ENCODE assay signal across 8 cellular contexts in the genomic region with DNA sequence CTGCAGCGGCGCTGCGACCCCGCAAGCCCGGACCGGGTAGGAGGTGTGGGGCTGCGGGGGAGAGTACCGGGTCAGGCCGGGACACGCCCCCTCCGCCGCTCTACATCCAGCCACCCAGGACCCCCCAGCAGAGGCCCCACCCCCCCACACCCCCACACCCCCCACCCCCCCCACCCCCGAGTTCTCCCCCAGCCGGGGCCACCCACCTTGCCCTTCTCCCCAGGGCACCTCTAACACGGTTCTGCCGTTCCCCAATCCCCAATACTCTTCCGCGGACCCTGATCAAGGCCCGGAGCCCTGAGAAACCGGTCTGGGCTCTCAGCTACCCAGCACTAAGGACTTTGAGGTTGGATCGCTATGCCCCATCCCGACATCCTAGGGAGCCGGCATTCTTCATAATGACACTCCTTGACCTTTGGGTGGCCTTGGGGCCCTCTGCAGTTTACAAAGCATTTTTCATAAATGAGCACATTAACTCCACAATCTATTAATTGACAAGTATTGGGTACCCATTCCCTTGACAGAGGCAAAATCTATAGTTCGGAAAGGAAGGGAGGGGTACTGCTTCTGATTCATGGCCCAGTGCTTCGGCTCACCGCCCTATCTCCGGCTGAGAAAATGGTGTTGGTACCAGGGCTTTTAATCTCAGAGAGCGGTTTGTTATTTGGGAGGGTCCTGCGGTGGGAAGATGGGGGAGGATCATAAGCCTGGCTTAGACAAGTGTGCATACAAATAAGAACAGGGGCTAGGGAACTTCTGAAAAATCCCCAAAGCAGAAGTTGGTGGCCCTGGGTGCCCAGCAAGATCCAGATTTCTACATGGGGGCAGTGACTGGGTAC. TPM values are rescaled to one million over a fixed set of nuclear protein-coding genes. Genes with fewer than 3 reads are reported as not detected.
DNase-seq lines count a peak whose midpoint lies in the region; ATAC-seq and TF ChIP-seq lines count a peak whose summit lies in the region.

No MANE protein-coding gene starts in this region.

- no peak for ATAC-seq in activated T-helper 17 cell treated with anti-CD3 and anti-CD28 coated beads, Interleukin-2, amount 50 U/mL, for 72 hours (replicated peaks)
- ATAC-seq in upper lobe of right lung (no peak), GM21367 (IDR thresholded peaks at IDR 0.05; ENCODE audit: unreplicated experiment) (no peak), HG03108 (IDR thresholded peaks at IDR 0.05; ENCODE audit: unreplicated experiment) (no peak)

- TF ChIP-seq CTCF in kidney epithelial cell (IDR thresholded peaks at IDR 0.05; ENCODE audit: insufficient read depth, low read length, poor library complexity, severe bottlenecking) (no peak), upper lobe of right lung (IDR thresholded peaks at IDR 0.05) (no peak)

- no peaks in the 10 kb centered on the region for H3K9me3 ChIP-seq in upper lobe of right lung

- H3K27ac ChIP-seq in upper lobe of right lung, result peak overlapping the region; percentile 99

- intact Hi-C loops in upper lobe of right lung (cut with DNase I), result no loop called here

- H3K27me3 ChIP-seq in kidney epithelial cell (ENCODE audit: control insufficient read depth, insufficient read depth, low read length) (no peaks in the 10 kb centered on the region), upper lobe of right lung (no peaks in the 10 kb centered on the region)

- H3K4me3 ChIP-seq in kidney epithelial cell (ENCODE audit: low read depth, low read length) (peak overlapping the region; percentile 69), upper lobe of right lung (peak overlapping the region; percentile 81)

- peaks cover 38% of the 10 kb centered on the region for H3K27me3 Mint-ChIP-seq in activated naive CD4-positive, alpha-beta T cell treated with anti-CD3 and anti-CD28 coated beads, Interleukin-2, amount 10 ng/mL, durations not matched to agents 7 days and 5 days
- no peaks in the 10 kb centered on the region for H3K27me3 Mint-ChIP-seq in activated T-helper 17 cell treated with anti-CD3 and anti-CD28 coated beads, Interleukin-2, amount 50 U/mL, for 72 hours

- no peaks in the 10 kb centered on the region for H3K36me3 ChIP-seq in kidney epithelial cell (ENCODE audit: control insufficient read depth, insufficient read depth, low read length)
- H3K36me3 ChIP-seq in upper lobe of right lung, result peaks cover 3% of the 10 kb centered on the region

- DNase-seq in activated naive CD4-positive, alpha-beta T cell treated with anti-CD3 and anti-CD28 coated beads, Interleukin-2, amount 10 ng/mL, durations not matched to agents 7 days and 5 days, result no peak
- DNase-seq in activated naive CD4-positive, alpha-beta T cell treated with anti-CD3 and anti-CD28 coated beads, Interleukin-2, amount 50 U/mL, for 16 hours, result no peak
- DNase-seq in kidney epithelial cell (ENCODE audit: low read depth) (no peak), upper lobe of right lung (no peak), NCI-H2029 (lab: John Stamatoyannopoulos, UW) (no peak)

- CTCF ChIA-PET in activated naive CD4-positive, alpha-beta T cell treated with anti-CD3 and anti-CD28 coated beads, Interleukin-2, amount 10 ng/mL, durations not matched to agents 7 days and 5 days (lab: Charles Lee), result interaction anchor here (2.1 to 14.3 kb wide), 2 partner anchors 20 to 59 kb away, joined by 6 to 166 read pairs; no protein-coding TSS in a partner anchor

- peaks cover 52% of the 10 kb centered on the region for H3K4me1 ChIP-seq in upper lobe of right lung

- H3K4me1 Mint-ChIP-seq in activated naive CD4-positive, alpha-beta T cell treated with anti-CD3 and anti-CD28 coated beads, Interleukin-2, amount 10 ng/mL, durations not matched to agents 7 days and 5 days, result peaks cover 60% of the 10 kb centered on the region
- peaks cover 23% of the 10 kb centered on the region for H3K4me1 Mint-ChIP-seq in activated T-helper 17 cell treated with anti-CD3 and anti-CD28 coated beads, Interleukin-2, amount 50 U/mL, for 72 hours

- H3K36me3 Mint-ChIP-seq in activated naive CD4-positive, alpha-beta T cell treated with anti-CD3 and anti-CD28 coated beads, Interleukin-2, amount 10 ng/mL, durations not matched to agents 7 days and 5 days, result peaks cover 12% of the 10 kb centered on the region
- H3K36me3 Mint-ChIP-seq in activated T-helper 17 cell treated with anti-CD3 and anti-CD28 coated beads, Interleukin-2, amount 50 U/mL, for 72 hours (ENCODE audit: low read depth), result peaks cover 31% of the 10 kb centered on the region

- peak overlapping the region; percentile 29 for H3K27ac Mint-ChIP-seq in activated naive CD4-positive, alpha-beta T cell treated with anti-CD3 and anti-CD28 coated beads, Interleukin-2, amount 10 ng/mL, durations not matched to agents 7 days and 5 days
- peak overlapping the region; percentile 51 for H3K27ac Mint-ChIP-seq in activated T-helper 17 cell treated with anti-CD3 and anti-CD28 coated beads, Interleukin-2, amount 50 U/mL, for 72 hours

- H3K9me3 Mint-ChIP-seq in activated naive CD4-positive, alpha-beta T cell treated with anti-CD3 and anti-CD28 coated beads, Interleukin-2, amount 10 ng/mL, durations not matched to agents 7 days and 5 days, result no peaks in the 10 kb centered on the region
- H3K9me3 Mint-ChIP-seq in activated T-helper 17 cell treated with anti-CD3 and anti-CD28 coated beads, Interleukin-2, amount 50 U/mL, for 72 hours, result no peaks in the 10 kb centered on the region

- H3K4me3 Mint-ChIP-seq in activated naive CD4-positive, alpha-beta T cell treated with anti-CD3 and anti-CD28 coated beads, Interleukin-2, amount 10 ng/mL, durations not matched to agents 7 days and 5 days, result peak overlapping the region; percentile 75
- H3K4me3 Mint-ChIP-seq in activated T-helper 17 cell treated with anti-CD3 and anti-CD28 coated beads, Interleukin-2, amount 50 U/mL, for 72 hours, result peak overlapping the region; percentile 75

RNA-seq across cellular contexts. Expression of gene IMPDH1, which starts 3.4 kb away (rescaled TPM):
- 10 to 100 TPM; 62.7 to 95.6 TPM for total RNA-seq in activated T-helper 17 cell treated with anti-CD3 and anti-CD28 coated beads, Interleukin-2, amount 50 U/mL, for 72 hours
- 44.0 and 47.6 TPM in 2 replicates for total RNA-seq in kidney epithelial cell
- total RNA-seq in upper lobe of right lung, result 59.8 TPM

RNA-seq across cellular contexts. Expression of gene PRRT4, which starts 44.9 kb away (rescaled TPM):
- total RNA-seq in activated T-helper 17 cell treated with anti-CD3 and anti-CD28 coated beads, Interleukin-2, amount 50 U/mL, for 72 hours, result under 1 TPM; 0.13 to 0.45 TPM
- total RNA-seq in kidney epithelial cell (0.07 TPM in 1 of 2 replicates, not detected in the other), upper lobe of right lung (0.26 TPM)

RNA-seq across cellular contexts. Expression of gene HILPDA, which starts 49.3 kb away (rescaled TPM):
- 1,000 to 10,000 TPM in 1 of 2 donors, 10 to 100 TPM in 1; 72.9 to 1,213 TPM for total RNA-seq in activated T-helper 17 cell treated with anti-CD3 and anti-CD28 coated beads, Interleukin-2, amount 50 U/mL, for 72 hours
- 13.6 and 15.6 TPM in 2 replicates for total RNA-seq in kidney epithelial cell
- 8.9 TPM for total RNA-seq in upper lobe of right lung
